ENCODE assay signal across 10 cellular contexts in genomic region chr14:52835122-52835903, GRCh38. TPM values are rescaled to one million over a fixed set of nuclear protein-coding genes. Genes with fewer than 3 reads are reported as not detected.
DNase-seq lines count a peak whose midpoint lies in the region; ATAC-seq and TF ChIP-seq lines count a peak whose summit lies in the region.
"Had no signal": no experiment of that assay in that cellular context is flagged by ENCODE, and none has a peak within 500 bp of the region (broad histone marks: within the 10 kb centered on the region; RNA-seq: fewer than 3 reads in every experiment).

No MANE protein-coding gene starts in this region.

- H3K9me3 ChIP-seq in SK-N-MC (ENCODE audit: low read depth, low read length): no peaks in the 10 kb centered on the region; the same call in 1 of the 2 replicates

- H3K4me3 ChIP-seq in AG04449 (ENCODE audit: low read depth, low read length): no peak overlapping the region
- H3K4me3 ChIP-seq in SK-N-MC: no peak overlapping the region

- no peaks in the 10 kb centered on the region for H3K9me3 Mint-ChIP-seq in activated T-helper 17 cell treated with anti-CD3 and anti-CD28 coated beads, Interleukin-2, amount 50 U/mL, for 72 hours
- H3K9me3 Mint-ChIP-seq: activated naive CD8-positive, alpha-beta T cell treated with anti-CD3 and anti-CD28 coated beads for 36 hours had no signal

- TF ChIP-seq EP300 in Ishikawa (IDR thresholded peaks at IDR 0.05; ENCODE audit: borderline replicate concordance): peak; percentile 73

- H3K9ac ChIP-seq in SK-N-MC (ENCODE audit: insufficient read length): no peak overlapping the region

- TF ChIP-seq CTCF in AG04449 (IDR thresholded peaks at IDR 0.05; ENCODE audit: insufficient read depth, low read length, missing control alignments): peak; percentile 3

- POLR2A ChIA-PET in AG04449 (lab: Yijun Ruan, JAX): interaction anchor here (0.9 kb wide), 1 partner anchor 117 kb away, joined by 3 read pairs; no protein-coding TSS in a partner anchor

- no peaks in the 10 kb centered on the region for H3K4me1 Mint-ChIP-seq in activated T-helper 17 cell treated with anti-CD3 and anti-CD28 coated beads, Interleukin-2, amount 50 U/mL, for 72 hours
- H3K4me1 Mint-ChIP-seq: activated naive CD8-positive, alpha-beta T cell treated with anti-CD3 and anti-CD28 coated beads for 36 hours had no signal

- ATAC-seq in HG03521 (IDR thresholded peaks at IDR 0.05; ENCODE audit: unreplicated experiment): no peak
- ATAC-seq in activated T-helper 17 cell treated with anti-CD3 and anti-CD28 coated beads, Interleukin-2, amount 50 U/mL, for 72 hours (replicated peaks): no peak

- H3K4me3 Mint-ChIP-seq in activated T-helper 17 cell treated with anti-CD3 and anti-CD28 coated beads, Interleukin-2, amount 50 U/mL, for 72 hours: no peak overlapping the region
- H3K4me3 Mint-ChIP-seq: activated naive CD8-positive, alpha-beta T cell treated with anti-CD3 and anti-CD28 coated beads for 36 hours had no signal

- no peaks in the 10 kb centered on the region for H3K27me3 Mint-ChIP-seq in activated T-helper 17 cell treated with anti-CD3 and anti-CD28 coated beads, Interleukin-2, amount 50 U/mL, for 72 hours
- H3K27me3 Mint-ChIP-seq: activated naive CD8-positive, alpha-beta T cell treated with anti-CD3 and anti-CD28 coated beads for 36 hours had no signal

- DNase-seq in AG04449 (ENCODE audit: low read depth, low spot score) (no peak), SK-N-MC (ENCODE audit: low read depth, low spot score) (no peak), iris pigment epithelial cell (ENCODE audit: low read depth) (peak; percentile 78), T-helper 2 cell (no peak), globus pallidus (ENCODE audit: low spot score) (no peak)
- DNase-seq: activated naive CD8-positive, alpha-beta T cell treated with anti-CD3 and anti-CD28 coated beads for 36 hours; NK-92 treated with Interleukin-12 subunit alpha and Interleukin-12 subunit beta, amount 100 ng/mL, for 24 hours had no signal

- CTCF ChIA-PET in AG04449 (lab: Yijun Ruan, JAX): interaction anchor here (1.2 kb wide), 1 partner anchor 11 kb away, joined by 4 read pairs; no protein-coding TSS in a partner anchor

- no peaks in the 10 kb centered on the region for H3K36me3 ChIP-seq in SK-N-MC (ENCODE audit: insufficient read depth, low read length)

- no peak overlapping the region for H3K27ac Mint-ChIP-seq in activated T-helper 17 cell treated with anti-CD3 and anti-CD28 coated beads, Interleukin-2, amount 50 U/mL, for 72 hours
- H3K27ac Mint-ChIP-seq: activated naive CD8-positive, alpha-beta T cell treated with anti-CD3 and anti-CD28 coated beads for 36 hours had no signal

- TF ChIP-seq RAD21 in Ishikawa (IDR thresholded peaks at IDR 0.05; ENCODE audit: low read depth): no peak

- H3K27ac ChIP-seq in SK-N-MC: peak overlapping the region; percentile 57; the same call in 1 of the 2 replicates

- no peaks in the 10 kb centered on the region for H3K36me3 Mint-ChIP-seq in activated T-helper 17 cell treated with anti-CD3 and anti-CD28 coated beads, Interleukin-2, amount 50 U/mL, for 72 hours (ENCODE audit: low read depth)
- H3K36me3 Mint-ChIP-seq: activated naive CD8-positive, alpha-beta T cell treated with anti-CD3 and anti-CD28 coated beads for 36 hours had no signal

TF ChIP-seq in Ishikawa, 13 proteins besides CTCF, POLR2A, EP300 and RAD21:
- no peak for TF ChIP-seq ZBTB7A (IDR thresholded peaks at IDR 0.05; ENCODE audit: low read depth)
- TF ChIP-seq MAX (IDR thresholded peaks at IDR 0.05): 0 out of 2 replicates have a peak, but pooled peaks have one; percentile 8
- no peak for TF ChIP-seq CREB1 (IDR thresholded peaks at IDR 0.05; ENCODE audit: low read depth)
- TF ChIP-seq TAF1 (IDR thresholded peaks at IDR 0.05; ENCODE audit: low read depth): no peak
- TF ChIP-seq CEBPB (IDR thresholded peaks at IDR 0.05): peak; percentile 59
- TF ChIP-seq FOXM1 (IDR thresholded peaks at IDR 0.05; ENCODE audit: borderline replicate concordance, low read depth): peak; percentile 58; the same call in 1 of the 2 replicates
- no peak for TF ChIP-seq EGR1 (IDR thresholded peaks at IDR 0.05)
- TF ChIP-seq NFIC (IDR thresholded peaks at IDR 0.05): peak; percentile 79
- TF ChIP-seq YY1 (IDR thresholded peaks at IDR 0.05; ENCODE audit: low read depth): no peak
- no peak for TF ChIP-seq REST (IDR thresholded peaks at IDR 0.05; ENCODE audit: low read depth)
- peak; percentile 56 for TF ChIP-seq TEAD4 (IDR thresholded peaks at IDR 0.05)
- peak; percentile 58 for TF ChIP-seq TCF12 (IDR thresholded peaks at IDR 0.05; ENCODE audit: low read depth)
- no peak for TF ChIP-seq USF1 (IDR thresholded peaks at IDR 0.05)

RNA-seq across cellular contexts. Expression of gene GNPNAT1, which starts 43.9 kb away (rescaled TPM):
- 10 to 100 TPM; 18.7 to 38.7 TPM for total RNA-seq in activated T-helper 17 cell treated with anti-CD3 and anti-CD28 coated beads, Interleukin-2, amount 50 U/mL, for 72 hours
